ENCODE assay signal across 9 cellular contexts in genomic region chr1:116738673-116739370, GRCh38. TPM values are rescaled to one million over a fixed set of nuclear protein-coding genes. Genes with fewer than 3 reads are reported as not detected.
DNase-seq lines count a peak whose midpoint lies in the region; ATAC-seq, FAIRE-seq and TF ChIP-seq lines count a peak whose summit lies in the region.
"Had no signal": no experiment of that assay in that cellular context is flagged by ENCODE, and none has a peak within 500 bp of the region (broad histone marks: within the 10 kb centered on the region; RNA-seq: fewer than 3 reads in every experiment).

No MANE protein-coding gene starts in this region.

- intact Hi-C loops in activated CD8-positive, alpha-beta T cell treated with anti-CD3 and anti-CD28 coated beads for 36 hours (cut with micrococcal nuclease), result loop anchor here (1.0 to 2.0 kb wide), 3 partner anchors 15 to 322 kb away; partner anchors contain the start of genes CD2 and TTF2
- intact Hi-C loops in breast epithelium (cut with DNase I; ENCODE audit: low total_unique reads), result no loop called here

- H3K9me3 ChIP-seq in small intestine (ENCODE audit: control insufficient read depth, low read depth), result peaks cover 1% of the 10 kb centered on the region
- H3K9me3 ChIP-seq in breast epithelium, result peaks cover 9 to 11% of the 10 kb centered on the region in 2 donors

- H3K27me3 ChIP-seq in small intestine (ENCODE audit: control insufficient read depth in 2 of 2, insufficient read depth in 2 of 2, low read length in 2 of 2) (no peaks in the 10 kb centered on the region), breast epithelium (no peaks in the 10 kb centered on the region)

- peak; percentile 80 for ATAC-seq in GM18511 (IDR thresholded peaks at IDR 0.05; ENCODE audit: unreplicated experiment)
- ATAC-seq in HG02884 (IDR thresholded peaks at IDR 0.05; ENCODE audit: unreplicated experiment), result peak; percentile 68
- ATAC-seq in activated CD8-positive, alpha-beta T cell treated with anti-CD3 and anti-CD28 coated beads for 36 hours, result peak; percentile 72
- no peak for ATAC-seq in HG03521 (IDR thresholded peaks at IDR 0.05; ENCODE audit: unreplicated experiment)

- DNase-seq in activated CD8-positive, alpha-beta T cell treated with anti-CD3 and anti-CD28 coated beads for 36 hours, result peak; percentile 84
- DNase-seq in small intestine (no peak), KBM-7 (no peak), breast epithelium (ENCODE audit: low spot score in 2 of 2) (no peak), frontal cortex (ENCODE audit: low spot score in 2 of 2) (no peak)

- FAIRE-seq in small intestine (lab: Jason Lieb, UNC) (no peak), frontal cortex (lab: Jason Lieb, UNC) (no peak)

- in situ Hi-C loops in KBM-7 (cut with MboI; ENCODE audit: low pct_unique_long_range_greater_than_20kb, low sequenced_read_pairs), result loop anchor here (10.0 to 25.0 kb wide), 2 partner anchors 86 to 298 kb away; no protein-coding TSS in a partner anchor

- peak overlapping the region; percentile 100 for H3K27ac Mint-ChIP-seq in activated CD8-positive, alpha-beta T cell treated with anti-CD3 and anti-CD28 coated beads for 36 hours

- peak overlapping the region; percentile 76 for H3K4me3 Mint-ChIP-seq in activated CD8-positive, alpha-beta T cell treated with anti-CD3 and anti-CD28 coated beads for 36 hours
- H3K4me3 Mint-ChIP-seq: neural crest cell had no signal

- WGBS in small intestine, 3 donors, result 65 to 83% (median 71%) methylated on average over 9 of the region's 9 CpGs

- H3K36me3 ChIP-seq in small intestine (ENCODE audit: control insufficient read depth in 2 of 2, insufficient read depth in 2 of 2, low read length in 2 of 2) (no peaks in the 10 kb centered on the region), breast epithelium (no peaks in the 10 kb centered on the region)

- H3K4me1 ChIP-seq in small intestine (ENCODE audit: control insufficient read depth in 2 of 2, insufficient read depth in 1 of 2, low read depth in 1 of 2, low read length in 1 of 2) (no peaks in the 10 kb centered on the region), breast epithelium (no peaks in the 10 kb centered on the region)

- peaks cover 63% of the 10 kb centered on the region for H3K4me1 Mint-ChIP-seq in activated CD8-positive, alpha-beta T cell treated with anti-CD3 and anti-CD28 coated beads for 36 hours (ENCODE audit: low read depth)

- CTCF ChIA-PET in activated CD8-positive, alpha-beta T cell treated with anti-CD3 and anti-CD28 coated beads for 36 hours (lab: Charles Lee), result interaction anchor here (0.8 to 7.0 kb wide), 22 partner anchors 8 to 320 kb away, joined by 3 to 114 read pairs (median 8); partner anchors contain the start of genes CD2 and TTF2

- no peak for TF ChIP-seq POLR2A in breast epithelium (IDR thresholded peaks at IDR 0.05)

- H3K4me3 ChIP-seq in small intestine (ENCODE audit: low read depth in 1 of 2, low read length in 2 of 2) (no peak overlapping the region), breast epithelium (no peak overlapping the region)

- H3K27ac ChIP-seq in small intestine (ENCODE audit: low read depth in 1 of 2, low read length in 1 of 2) (peak overlapping the region; percentile 19 to 27), breast epithelium (no peak overlapping the region)

- H3K9me3 Mint-ChIP-seq in activated CD8-positive, alpha-beta T cell treated with anti-CD3 and anti-CD28 coated beads for 36 hours, result peaks cover 23% of the 10 kb centered on the region

- POLR2A ChIA-PET in activated CD8-positive, alpha-beta T cell treated with anti-CD3 and anti-CD28 coated beads for 36 hours (lab: Charles Lee), result interaction anchor here (0.6 to 23.7 kb wide), 22 partner anchors 10 to 321 kb away, joined by 3 to 850 read pairs (median 6); partner anchors contain the start of genes CD2 and TTF2

- no peak for TF ChIP-seq CTCF in activated CD8-positive, alpha-beta T cell treated with anti-CD3 and anti-CD28 coated beads for 36 hours (IDR thresholded peaks at IDR 0.05)
- TF ChIP-seq CTCF in breast epithelium (IDR thresholded peaks at IDR 0.05), result no peak

- H3K36me3 Mint-ChIP-seq in activated CD8-positive, alpha-beta T cell treated with anti-CD3 and anti-CD28 coated beads for 36 hours (ENCODE audit: low read depth), result peaks cover 27% of the 10 kb centered on the region

- no peaks in the 10 kb centered on the region for H3K27me3 Mint-ChIP-seq in activated CD8-positive, alpha-beta T cell treated with anti-CD3 and anti-CD28 coated beads for 36 hours

RNA-seq across cellular contexts. Expression of gene CD2, which starts 15.4 kb away (rescaled TPM):
- total RNA-seq in activated CD8-positive, alpha-beta T cell treated with anti-CD3 and anti-CD28 coated beads for 36 hours, result 100 to 1,000 TPM; 217 to 220 TPM
- polyA plus RNA-seq in small intestine, result 10 to 100 TPM in 1 of 3 donors, 1 to 10 TPM in 2; 3.9 to 14.9 (median 6.3) TPM
- 1 to 10 TPM; 1.4 to 3.9 (median 3.5) TPM for total RNA-seq in breast epithelium
- total RNA-seq in frontal cortex, result not detected
- total RNA-seq: neural crest cell had no signal

Comparison
In these comparisons a context has a peak if more than half of its experiments do, and no peak if none do; other contexts are left out.
1. H3K27ac ChIP-seq: peak in small intestine (2 of 2); none in breast epithelium (0 of 2).
2. RNA of gene CD2, which starts 15.4 kb away (total RNA-seq): 217 to 220 TPM in activated CD8-positive, alpha-beta T cell treated with anti-CD3 and anti-CD28 coated beads for 36 hours; 1.4 to 3.9 TPM in breast epithelium and not detected in frontal cortex (single experiment); every median in the first group is over 10 times any median in the second.